In the genomic region with DNA sequence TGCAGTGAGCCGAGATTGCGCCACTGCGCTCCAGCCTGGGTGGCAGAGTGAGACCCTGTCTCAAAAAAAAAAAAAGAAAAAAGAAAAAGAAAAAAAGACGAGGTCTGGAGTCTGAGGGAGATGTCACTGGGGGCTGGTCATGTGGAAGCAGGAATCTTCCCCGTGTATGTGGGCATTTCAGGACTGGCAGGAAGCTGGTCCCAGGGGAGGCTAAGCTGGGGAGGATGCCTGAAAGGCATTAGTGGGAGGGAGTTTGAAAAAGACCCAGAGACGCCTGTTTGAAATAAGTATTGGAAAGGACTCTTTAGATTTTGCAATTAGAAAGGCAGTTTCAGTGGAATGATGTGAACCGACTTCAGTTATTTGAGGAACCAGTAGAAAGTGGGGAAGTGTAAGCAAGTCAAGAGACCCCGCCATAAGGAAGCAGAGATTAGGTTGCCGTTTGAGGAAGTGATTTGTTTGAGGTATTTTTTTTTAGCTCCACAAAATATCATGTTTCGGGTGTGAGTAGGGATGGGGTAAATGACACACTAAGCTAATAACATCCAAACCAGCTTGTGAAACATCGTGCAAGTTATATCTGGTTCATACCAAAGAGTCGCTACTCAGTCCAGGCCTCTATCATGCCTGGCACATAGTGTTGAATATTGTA, we compare ENCODE assay signal across 8 cellular contexts. TPM values are rescaled to one million over a fixed set of nuclear protein-coding genes. Genes with fewer than 3 reads are reported as not detected.
DNase-seq lines count a peak whose midpoint lies in the region; ATAC-seq, FAIRE-seq and TF ChIP-seq lines count a peak whose summit lies in the region.

No MANE protein-coding gene starts in this region.

- DNase-seq in T-helper 2 cell treated with Interferon-gamma antibody and Interleukin-4, amounts not matched to agents 5 μg/mL and 100 μg/mL, for 36 hours (ENCODE audit: low spot score) = no peak
- no peak for DNase-seq in T-helper 2 cell
- DNase-seq in bronchial epithelial cell (ENCODE audit: low read depth) = peak; percentile 86
- peak; percentile 17 for DNase-seq in stimulated activated naive B cell treated with anti-CD40 and anti-IgM and Interleukin-4, amounts not matched to agents 10 μg/mL and 1 μg/mL and 100 μg/mL, for 72 hours
- DNase-seq in NCI-H1694 (lab: John Stamatoyannopoulos, UW) = no peak
- no peak for DNase-seq in D721Med (ENCODE audit: insufficient read length, low spot score)
- no peak for DNase-seq in SW480 (ENCODE audit: low spot score)

- TF ChIP-seq CTCF in bronchial epithelial cell (IDR thresholded peaks at IDR 0.05; ENCODE audit: insufficient read depth, low read length, severe bottlenecking) = no peak
- TF ChIP-seq CTCF in D721Med (IDR thresholded peaks at IDR 0.05; ENCODE audit: insufficient read depth, missing control alignments) = no peak

- H3K27me3 ChIP-seq in bronchial epithelial cell (ENCODE audit: control insufficient read depth, insufficient read depth, low read length) = no peaks in the 10 kb centered on the region

- peaks cover 53% of the 10 kb centered on the region for H3K36me3 Mint-ChIP-seq in T-helper 2 cell treated with Interferon-gamma antibody and Interleukin-4, amounts not matched to agents 5 μg/mL and 100 μg/mL, for 36 hours (ENCODE audit: low read depth)
- H3K36me3 Mint-ChIP-seq in stimulated activated naive B cell treated with anti-CD40 and anti-IgM and Interleukin-4, amounts not matched to agents 10 μg/mL and 1 μg/mL and 100 μg/mL, for 72 hours = peaks cover 31 to 51% of the 10 kb centered on the region in 2 donors

- peaks cover 7% of the 10 kb centered on the region for H3K4me1 Mint-ChIP-seq in T-helper 2 cell treated with Interferon-gamma antibody and Interleukin-4, amounts not matched to agents 5 μg/mL and 100 μg/mL, for 36 hours (ENCODE audit: low read depth)
- peaks cover 57 to 87% of the 10 kb centered on the region in 2 donors for H3K4me1 Mint-ChIP-seq in stimulated activated naive B cell treated with anti-CD40 and anti-IgM and Interleukin-4, amounts not matched to agents 10 μg/mL and 1 μg/mL and 100 μg/mL, for 72 hours

- H3K27me3 Mint-ChIP-seq in T-helper 2 cell treated with Interferon-gamma antibody and Interleukin-4, amounts not matched to agents 5 μg/mL and 100 μg/mL, for 36 hours (ENCODE audit: low read depth) = no peaks in the 10 kb centered on the region
- H3K27me3 Mint-ChIP-seq in stimulated activated naive B cell treated with anti-CD40 and anti-IgM and Interleukin-4, amounts not matched to agents 10 μg/mL and 1 μg/mL and 100 μg/mL, for 72 hours = no peaks in the 10 kb centered on the region

- no peaks in the 10 kb centered on the region for H3K36me3 ChIP-seq in bronchial epithelial cell (ENCODE audit: control insufficient read depth, insufficient read depth, low read length)

- H3K27ac Mint-ChIP-seq in T-helper 2 cell treated with Interferon-gamma antibody and Interleukin-4, amounts not matched to agents 5 μg/mL and 100 μg/mL, for 36 hours = peak overlapping the region; percentile 19
- peak overlapping the region; percentile 82 for H3K27ac Mint-ChIP-seq in stimulated activated naive B cell treated with anti-CD40 and anti-IgM and Interleukin-4, amounts not matched to agents 10 μg/mL and 1 μg/mL and 100 μg/mL, for 72 hours

- FAIRE-seq in bronchial epithelial cell (lab: Jason Lieb, UNC) (no peak), D721Med (lab: Jason Lieb, UNC) (no peak)

- peak; percentile 44 for ATAC-seq in HG03196 (IDR thresholded peaks at IDR 0.05; ENCODE audit: unreplicated experiment)
- peak; percentile 86 to 87 for ATAC-seq in stimulated activated naive B cell treated with anti-CD40 and anti-IgM and Interleukin-4, amounts not matched to agents 10 μg/mL and 1 μg/mL and 100 μg/mL, for 72 hours (replicated peaks)

- H3K9me3 Mint-ChIP-seq in T-helper 2 cell treated with Interferon-gamma antibody and Interleukin-4, amounts not matched to agents 5 μg/mL and 100 μg/mL, for 36 hours = no peaks in the 10 kb centered on the region
- peaks cover 0 to 1% of the 10 kb centered on the region in 2 donors for H3K9me3 Mint-ChIP-seq in stimulated activated naive B cell treated with anti-CD40 and anti-IgM and Interleukin-4, amounts not matched to agents 10 μg/mL and 1 μg/mL and 100 μg/mL, for 72 hours

- no peak overlapping the region for H3K4me3 ChIP-seq in bronchial epithelial cell (ENCODE audit: low read depth, low read length)

- no peak overlapping the region for H3K4me3 Mint-ChIP-seq in T-helper 2 cell treated with Interferon-gamma antibody and Interleukin-4, amounts not matched to agents 5 μg/mL and 100 μg/mL, for 36 hours
- H3K4me3 Mint-ChIP-seq in stimulated activated naive B cell treated with anti-CD40 and anti-IgM and Interleukin-4, amounts not matched to agents 10 μg/mL and 1 μg/mL and 100 μg/mL, for 72 hours = peak overlapping the region; percentile 39 to 61

RNA-seq across cellular contexts. Expression of a gene that starts 55.5 kb away (rescaled TPM):
- 5.5 and 8.6 TPM in 2 replicates for total RNA-seq in bronchial epithelial cell

Comparison
In these comparisons a context has a peak if more than half of its experiments do, and no peak if none do; other contexts are left out.
1. DNase-seq: peak in bronchial epithelial cell (single experiment) and stimulated activated naive B cell treated with anti-CD40 and anti-IgM and Interleukin-4, amounts not matched to agents 10 μg/mL and 1 μg/mL and 100 μg/mL, for 72 hours (single experiment); none in T-helper 2 cell treated with Interferon-gamma antibody and Interleukin-4, amounts not matched to agents 5 μg/mL and 100 μg/mL, for 36 hours (single experiment), T-helper 2 cell (0 of 5), NCI-H1694 (single experiment), D721Med (single experiment) and SW480 (single experiment).